ENCODE assay signal across 2 cellular contexts in genomic region chr16:87439926-87440325, GRCh38.
TF ChIP-seq lines count a peak whose summit lies in the region.

No MANE protein-coding gene starts in this region.

TF ChIP-seq in liver, 16 proteins besides CTCF, POLR2A, EP300 and RAD21:
- TF ChIP-seq RXRA (IDR thresholded peaks at IDR 0.05): peak; percentile 9 to 25
- TF ChIP-seq ZBTB33 (IDR thresholded peaks at IDR 0.05): no peak
- peak; percentile 11 to 38 for TF ChIP-seq HNF4A (conservative IDR thresholded peaks at IDR 0.05)

TF ChIP-seq in HepG2, 621 proteins besides CTCF, POLR2A, EP300 and RAD21:
- TF ChIP-seq, protein P1, sequence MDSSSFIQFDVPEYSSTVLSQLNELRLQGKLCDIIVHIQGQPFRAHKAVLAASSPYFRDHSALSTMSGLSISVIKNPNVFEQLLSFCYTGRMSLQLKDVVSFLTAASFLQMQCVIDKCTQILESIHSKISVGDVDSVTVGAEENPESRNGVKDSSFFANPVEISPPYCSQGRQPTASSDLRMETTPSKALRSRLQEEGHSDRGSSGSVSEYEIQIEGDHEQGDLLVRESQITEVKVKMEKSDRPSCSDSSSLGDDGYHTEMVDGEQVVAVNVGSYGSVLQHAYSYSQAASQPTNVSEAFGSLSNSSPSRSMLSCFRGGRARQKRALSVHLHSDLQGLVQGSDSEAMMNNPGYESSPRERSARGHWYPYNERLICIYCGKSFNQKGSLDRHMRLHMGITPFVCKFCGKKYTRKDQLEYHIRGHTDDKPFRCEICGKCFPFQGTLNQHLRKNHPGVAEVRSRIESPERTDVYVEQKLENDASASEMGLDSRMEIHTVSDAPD (CRISPR knock-in tag; IDR thresholded peaks at IDR 0.05): no peak
- TF ChIP-seq CBX2 (IDR thresholded peaks at IDR 0.05; ENCODE audit: low read depth, low read length) (no peak), CBX2 (CRISPR knock-in tag; IDR thresholded peaks at IDR 0.05; ENCODE audit: low read depth) (no peak), ZNF766 (CRISPR knock-in tag; IDR thresholded peaks at IDR 0.05; ENCODE audit: borderline replicate concordance) (no peak), NFATC3 (CRISPR knock-in tag; IDR thresholded peaks at IDR 0.05) (no peak), SSRP1 (CRISPR knock-in tag; IDR thresholded peaks at IDR 0.05) (no peak), CC2D1A (CRISPR knock-in tag; IDR thresholded peaks at IDR 0.05) (no peak), SCMH1 (CRISPR knock-in tag; IDR thresholded peaks at IDR 0.05; ENCODE audit: borderline replicate concordance) (no peak), TP53 (CRISPR knock-in tag; conservative IDR thresholded peaks at IDR 0.05) (no peak), MTERF4 (CRISPR knock-in tag; IDR thresholded peaks at IDR 0.05) (no peak), NBN (conservative IDR thresholded peaks at IDR 0.05) (no peak), ZNF790 (CRISPR knock-in tag; IDR thresholded peaks at IDR 0.05; ENCODE audit: borderline replicate concordance) (no peak), PTBP1 (IDR thresholded peaks at IDR 0.05; ENCODE audit: low read depth, low read length, poor library complexity, severe bottlenecking) (no peak), ZNF121 (CRISPR knock-in tag; IDR thresholded peaks at IDR 0.05) (no peak)
- TF ChIP-seq, protein P2, sequence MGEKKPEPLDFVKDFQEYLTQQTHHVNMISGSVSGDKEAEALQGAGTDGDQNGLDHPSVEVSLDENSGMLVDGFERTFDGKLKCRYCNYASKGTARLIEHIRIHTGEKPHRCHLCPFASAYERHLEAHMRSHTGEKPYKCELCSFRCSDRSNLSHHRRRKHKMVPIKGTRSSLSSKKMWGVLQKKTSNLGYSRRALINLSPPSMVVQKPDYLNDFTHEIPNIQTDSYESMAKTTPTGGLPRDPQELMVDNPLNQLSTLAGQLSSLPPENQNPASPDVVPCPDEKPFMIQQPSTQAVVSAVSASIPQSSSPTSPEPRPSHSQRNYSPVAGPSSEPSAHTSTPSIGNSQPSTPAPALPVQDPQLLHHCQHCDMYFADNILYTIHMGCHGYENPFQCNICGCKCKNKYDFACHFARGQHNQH (CRISPR knock-in tag; IDR thresholded peaks at IDR 0.05): no peak
- TF ChIP-seq, protein P3, sequence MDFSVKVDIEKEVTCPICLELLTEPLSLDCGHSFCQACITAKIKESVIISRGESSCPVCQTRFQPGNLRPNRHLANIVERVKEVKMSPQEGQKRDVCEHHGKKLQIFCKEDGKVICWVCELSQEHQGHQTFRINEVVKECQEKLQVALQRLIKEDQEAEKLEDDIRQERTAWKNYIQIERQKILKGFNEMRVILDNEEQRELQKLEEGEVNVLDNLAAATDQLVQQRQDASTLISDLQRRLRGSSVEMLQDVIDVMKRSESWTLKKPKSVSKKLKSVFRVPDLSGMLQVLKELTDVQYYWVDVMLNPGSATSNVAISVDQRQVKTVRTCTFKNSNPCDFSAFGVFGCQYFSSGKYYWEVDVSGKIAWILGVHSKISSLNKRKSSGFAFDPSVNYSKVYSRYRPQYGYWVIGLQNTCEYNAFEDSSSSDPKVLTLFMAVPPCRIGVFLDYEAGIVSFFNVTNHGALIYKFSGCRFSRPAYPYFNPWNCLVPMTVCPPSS (IDR thresholded peaks at IDR 0.05): no peak
